Comparison of ENCODE assay signal across 24 cellular contexts in genomic region chr2:217723078-217723477, GRCh38.
A peak's percentile ranks its signal among the peaks of the same experiment; 100 is the strongest.
DNase-seq lines count a peak whose midpoint lies in the region; ATAC-seq, FAIRE-seq and TF ChIP-seq lines count a peak whose summit lies in the region.
"Had no signal": no experiment of that assay in that cellular context is flagged by ENCODE, and none has a peak within 500 bp of the region (broad histone marks: within the 10 kb centered on the region; RNA-seq: fewer than 3 reads in every experiment).

No MANE protein-coding gene starts in this region.

- H3K79me2 ChIP-seq in astrocyte (ENCODE audit: insufficient read depth, low read length), result no peaks in the 10 kb centered on the region

- peak overlapping the region; percentile 62 for H3K9ac ChIP-seq in astrocyte (ENCODE audit: low read length)
- H3K9ac ChIP-seq: KMS-11, parathyroid adenoma had no signal

- H3K4me3 Mint-ChIP-seq in astrocyte (ENCODE audit: unreplicated experiment), result no peak overlapping the region
- H3K4me3 Mint-ChIP-seq in type B pancreatic cell, result no peak overlapping the region
- H3K4me3 Mint-ChIP-seq: activated CD4-positive, alpha-beta memory T cell treated with anti-CD3 and anti-CD28 coated beads, Interleukin-2, amount 10 ng/mL, durations not matched to agents 7 days and 5 days; CD4-positive, alpha-beta T cell; central memory CD8-positive, alpha-beta T cell; WTC11 had no signal

- peaks cover 9% of the 10 kb centered on the region for H3K4me1 ChIP-seq in astrocyte (ENCODE audit: insufficient read depth, low read length)
- H3K4me1 ChIP-seq: uterus had no signal

- H3K27me3 Mint-ChIP-seq in astrocyte (ENCODE audit: low read depth, unreplicated experiment) (peaks cover 1% of the 10 kb centered on the region), type B pancreatic cell (peaks cover 5% of the 10 kb centered on the region)
- H3K27me3 Mint-ChIP-seq: CD4-positive, alpha-beta T cell; central memory CD8-positive, alpha-beta T cell had no signal

- H3K4me1 Mint-ChIP-seq in astrocyte (ENCODE audit: low read depth, unreplicated experiment), result peaks cover 10% of the 10 kb centered on the region
- H3K4me1 Mint-ChIP-seq in type B pancreatic cell (ENCODE audit: unreplicated experiment), result peaks cover 15% of the 10 kb centered on the region
- H3K4me1 Mint-ChIP-seq: activated CD4-positive, alpha-beta memory T cell treated with anti-CD3 and anti-CD28 coated beads, Interleukin-2, amount 10 ng/mL, durations not matched to agents 7 days and 5 days; central memory CD8-positive, alpha-beta T cell; WTC11 had no signal

- FAIRE-seq in astrocyte (lab: Jason Lieb, UNC), result peak; percentile 98

- H3K27ac ChIP-seq in astrocyte (ENCODE audit: low read depth, low read length), result peak overlapping the region; percentile 66
- H3K27ac ChIP-seq: adrenal gland, KMS-11, parathyroid adenoma had no signal

- H3K4me3 ChIP-seq in astrocyte (ENCODE audit: insufficient read depth, low read depth, low read length), result no peak overlapping the region
- H3K4me3 ChIP-seq: adrenal gland, uterus had no signal

- H3K9me3 Mint-ChIP-seq in astrocyte (ENCODE audit: unreplicated experiment), result peaks cover 3% of the 10 kb centered on the region
- H3K9me3 Mint-ChIP-seq in type B pancreatic cell, result peaks cover 5% of the 10 kb centered on the region
- H3K9me3 Mint-ChIP-seq: activated CD4-positive, alpha-beta memory T cell treated with anti-CD3 and anti-CD28 coated beads, Interleukin-2, amount 10 ng/mL, durations not matched to agents 7 days and 5 days; CD4-positive, alpha-beta T cell; central memory CD8-positive, alpha-beta T cell had no signal

- H3K36me3 Mint-ChIP-seq in astrocyte (ENCODE audit: low read depth, unreplicated experiment) (peaks cover 37% of the 10 kb centered on the region), type B pancreatic cell (no peaks in the 10 kb centered on the region)
- H3K36me3 Mint-ChIP-seq: WTC11 had no signal

- peak; percentile 27 for DNase-seq in stimulated activated CD4-positive, alpha-beta T cell treated with anti-CD3 and anti-CD28 coated beads, Interleukin-1b, Interleukin-23, amount 100 ng/mL, for 48 hours
- no peak for DNase-seq in stimulated activated CD4-positive, alpha-beta T cell treated with anti-CD3 and anti-CD28 coated beads, Interleukin-12 subunit alpha, Interleukin-12 subunit beta, amount 100 ng/mL, for 4 hours
- DNase-seq in astrocyte (ENCODE audit: low read depth), result peak; percentile 85
- DNase-seq in left kidney (ENCODE audit: low read depth, low spot score), result peak; percentile 40
- no peak for DNase-seq in type B pancreatic cell (ENCODE audit: extremely low spot score, unreplicated experiment)
- DNase-seq in omental fat pad (ENCODE audit: low spot score), result no peak
- DNase-seq in iPS-NIHi7 (ENCODE audit: extremely low spot score), result no peak
- no peak for DNase-seq in GM19238 (ENCODE audit: insufficient read length, low spot score)
- DNase-seq: activated CD4-positive, alpha-beta memory T cell treated with anti-CD3 and anti-CD28 coated beads, Interleukin-2, amount 10 ng/mL, durations not matched to agents 7 days and 5 days; activated gamma-delta T cell treated with Interleukin-2 at 50 U/mL for 16 hours; activated T-cell treated with anti-CD3 and anti-CD28 coated beads for 4 hours; adrenal gland; CD4-positive, alpha-beta T cell; DMS 273 treated with DMSO at 0.1 percent for 48 hours; GDM1; mammary epithelial cell; NCI-H187; NCI-H69; uterus had no signal

- no peaks in the 10 kb centered on the region for H3K27me3 ChIP-seq in astrocyte (ENCODE audit: insufficient read depth, low read length)
- H3K27me3 ChIP-seq: adrenal gland, uterus had no signal

- peak overlapping the region; percentile 2 for H3K4me2 ChIP-seq in astrocyte (ENCODE audit: low read length)
- H3K4me2 ChIP-seq: KMS-11 had no signal

- ATAC-seq in omental fat pad (ENCODE audit: low FRiP score), result no peak
- ATAC-seq: sciatic nerve, WTC11 had no signal

- no peaks in the 10 kb centered on the region for H3K36me3 ChIP-seq in astrocyte (ENCODE audit: insufficient read depth, low read length)
- H3K36me3 ChIP-seq: uterus had no signal

- no peaks in the 10 kb centered on the region for H3K9me3 ChIP-seq in astrocyte (ENCODE audit: insufficient read depth, low read depth, low read length)
- H3K9me3 ChIP-seq: adrenal gland, uterus had no signal

- H4K20me1 ChIP-seq in astrocyte (ENCODE audit: insufficient read depth, low read length), result no peaks in the 10 kb centered on the region

- H2AFZ ChIP-seq in astrocyte (ENCODE audit: low read depth, low read length), result no peak overlapping the region
- H2AFZ ChIP-seq: parathyroid adenoma had no signal

- TF ChIP-seq CTCF in astrocyte (IDR thresholded peaks at IDR 0.05; ENCODE audit: insufficient read depth, low read depth, low read length) (no peak), type B pancreatic cell (conservative IDR thresholded peaks at IDR 0.05) (no peak), omental fat pad (IDR thresholded peaks at IDR 0.05) (no peak)

- H3K27ac Mint-ChIP-seq in astrocyte (ENCODE audit: unreplicated experiment) (peak overlapping the region; percentile 48), type B pancreatic cell (peak overlapping the region; percentile 69)
- H3K27ac Mint-ChIP-seq: activated CD4-positive, alpha-beta memory T cell treated with anti-CD3 and anti-CD28 coated beads, Interleukin-2, amount 10 ng/mL, durations not matched to agents 7 days and 5 days; CD4-positive, alpha-beta T cell; WTC11 had no signal

Comparison
In these comparisons a context has a peak if more than half of its experiments do, and no peak if none do; other contexts are left out.
1. DNase-seq: peak in stimulated activated CD4-positive, alpha-beta T cell treated with anti-CD3 and anti-CD28 coated beads, Interleukin-1b, Interleukin-23, amount 100 ng/mL, for 48 hours (single experiment), astrocyte (single experiment) and left kidney (single experiment); none in stimulated activated CD4-positive, alpha-beta T cell treated with anti-CD3 and anti-CD28 coated beads, Interleukin-12 subunit alpha, Interleukin-12 subunit beta, amount 100 ng/mL, for 4 hours (single experiment), type B pancreatic cell (single experiment), omental fat pad (single experiment), iPS-NIHi7 (single experiment) and GM19238 (single experiment).